Comparison of ENCODE assay signal across 30 cellular contexts in genomic region chr17:70290770-70291169, GRCh38.
"Had no signal": no experiment of that assay in that cellular context is flagged by ENCODE, and none has a peak within 500 bp of the region (broad histone marks: within the 10 kb centered on the region; RNA-seq: fewer than 3 reads in every experiment).

No MANE protein-coding gene starts in this region.

- H3K36me3 Mint-ChIP-seq: activated naive CD4-positive, alpha-beta T cell treated with anti-CD3 and anti-CD28 coated beads, Interleukin-2, amount 10 ng/mL, durations not matched to agents 7 days and 5 days; activated naive CD4-positive, alpha-beta T cell treated with anti-CD3 and anti-CD28 coated beads, Interleukin-2, amount 50 U/mL, for 72 hours; activated naive CD8-positive, alpha-beta T cell treated with anti-CD3 and anti-CD28 coated beads, Interleukin-2, amount 10 ng/mL, durations not matched to agents 7 days and 5 days had no signal

- H3K9me3 ChIP-seq: esophagus muscularis mucosa, gastroesophageal sphincter had no signal

- H3K4me1 Mint-ChIP-seq: activated CD4-positive, alpha-beta memory T cell treated with anti-CD3 and anti-CD28 coated beads, Interleukin-2, amount 10 ng/mL, durations not matched to agents 7 days and 5 days; activated CD4-positive, alpha-beta T cell treated with anti-CD3 and anti-CD28 coated beads, Interleukin-2, amount 10 ng/mL, durations not matched to agents 7 days and 5 days; activated naive CD4-positive, alpha-beta T cell treated with anti-CD3 and anti-CD28 coated beads, Interleukin-2, amount 10 ng/mL, durations not matched to agents 7 days and 5 days; activated naive CD8-positive, alpha-beta T cell treated with anti-CD3 and anti-CD28 coated beads, Interleukin-2, amount 10 ng/mL, durations not matched to agents 7 days and 5 days; central memory CD8-positive, alpha-beta T cell; endodermal cell had no signal

- H3K27ac ChIP-seq: brain microvascular endothelial cell, coronary artery, dorsolateral prefrontal cortex, esophagus muscularis mucosa, gastroesophageal sphincter had no signal

- H3K27me3 Mint-ChIP-seq: activated CD4-positive, alpha-beta memory T cell treated with anti-CD3 and anti-CD28 coated beads, Interleukin-2, amount 10 ng/mL, durations not matched to agents 7 days and 5 days; activated CD4-positive, alpha-beta T cell treated with anti-CD3 and anti-CD28 coated beads, Interleukin-2, amount 10 ng/mL, durations not matched to agents 7 days and 5 days; activated naive CD4-positive, alpha-beta T cell treated with anti-CD3 and anti-CD28 coated beads, Interleukin-2, amount 10 ng/mL, durations not matched to agents 7 days and 5 days; activated naive CD8-positive, alpha-beta T cell treated with anti-CD3 and anti-CD28 coated beads, Interleukin-2, amount 10 ng/mL, durations not matched to agents 7 days and 5 days; activated T-cell treated with anti-CD3 and anti-CD28 coated beads, Interleukin-2, amount 50 U/mL, for 24 hours; central memory CD8-positive, alpha-beta T cell; dendritic cell treated with granulocyte-macrophage colony-stimulating factor and Interleukin-4, amounts not matched to agents 40 ng/mL and 50 ng/mL, for 4 days had no signal

- H3K4me3 Mint-ChIP-seq: activated CD4-positive, alpha-beta memory T cell treated with anti-CD3 and anti-CD28 coated beads, Interleukin-2, amount 10 ng/mL, durations not matched to agents 7 days and 5 days; activated CD4-positive, alpha-beta T cell treated with anti-CD3 and anti-CD28 coated beads, Interleukin-2, amount 10 ng/mL, durations not matched to agents 7 days and 5 days; activated naive CD4-positive, alpha-beta T cell treated with anti-CD3 and anti-CD28 coated beads, Interleukin-2, amount 10 ng/mL, durations not matched to agents 7 days and 5 days; activated naive CD8-positive, alpha-beta T cell treated with anti-CD3 and anti-CD28 coated beads, Interleukin-2, amount 10 ng/mL, durations not matched to agents 7 days and 5 days; activated T-cell treated with anti-CD3 and anti-CD28 coated beads, Interleukin-2, amount 50 U/mL, for 24 hours; activated T-cell treated with anti-CD3 and anti-CD28 coated beads, Interleukin-2, amount 50 U/mL, for 72 hours; central memory CD8-positive, alpha-beta T cell; dendritic cell treated with granulocyte-macrophage colony-stimulating factor and Interleukin-4, amounts not matched to agents 40 ng/mL and 50 ng/mL, for 4 days; endodermal cell had no signal

- DNase-seq: activated CD4-positive, alpha-beta memory T cell treated with anti-CD3 and anti-CD28 coated beads, Interleukin-2, amount 10 ng/mL, durations not matched to agents 7 days and 5 days; activated CD4-positive, alpha-beta T cell treated with anti-CD3 and anti-CD28 coated beads for 1 hour; activated CD4-positive, alpha-beta T cell treated with anti-CD3 and anti-CD28 coated beads for 4 hours; activated CD4-positive, alpha-beta T cell treated with anti-CD3 and anti-CD28 coated beads, Interleukin-2, amount 10 ng/mL, durations not matched to agents 7 days and 5 days; activated CD4-positive, alpha-beta T cell treated with anti-CD3 and anti-CD28 coated beads, Interleukin-2, amount 50 U/mL, for 4 hours; activated CD4-positive, CD25-positive, alpha-beta regulatory T cell; activated CD8-positive, alpha-beta memory T cell treated with anti-CD3 and anti-CD28 coated beads, Interleukin-2, amount 50 U/mL, for 48 hours; activated gamma-delta T cell; activated naive CD4-positive, alpha-beta T cell; activated naive CD4-positive, alpha-beta T cell treated with anti-CD3 and anti-CD28 coated beads, Interleukin-2, amount 10 ng/mL, durations not matched to agents 7 days and 5 days; activated naive CD8-positive, alpha-beta T cell treated with anti-CD3 and anti-CD28 coated beads, Interleukin-2, amount 10 ng/mL, durations not matched to agents 7 days and 5 days; activated T-cell treated with anti-CD3 and anti-CD28 coated beads for 4 hours; activated T-cell treated with anti-CD3 and anti-CD28 coated beads, Interleukin-2, amount 50 U/mL, for 24 hours; activated T-cell treated with anti-CD3 and anti-CD28 coated beads, Interleukin-2, amount 50 U/mL, for 72 hours; amniotic stem cell; anterior cingulate cortex; brain microvascular endothelial cell; dorsolateral prefrontal cortex; effector memory CD4-positive, alpha-beta T cell; endodermal cell; erythroblast; foreskin melanocyte; heart right ventricle; T-helper 2 cell had no signal

- H3K4me3 ChIP-seq: coronary artery, dorsolateral prefrontal cortex, esophagus muscularis mucosa, gastroesophageal sphincter, heart right ventricle had no signal

- H3K27ac Mint-ChIP-seq: activated CD4-positive, alpha-beta memory T cell treated with anti-CD3 and anti-CD28 coated beads, Interleukin-2, amount 10 ng/mL, durations not matched to agents 7 days and 5 days; activated CD4-positive, alpha-beta T cell treated with anti-CD3 and anti-CD28 coated beads, Interleukin-2, amount 10 ng/mL, durations not matched to agents 7 days and 5 days; activated naive CD4-positive, alpha-beta T cell treated with anti-CD3 and anti-CD28 coated beads, Interleukin-2, amount 10 ng/mL, durations not matched to agents 7 days and 5 days; activated naive CD4-positive, alpha-beta T cell treated with anti-CD3 and anti-CD28 coated beads, Interleukin-2, amount 50 U/mL, for 72 hours; activated naive CD8-positive, alpha-beta T cell treated with anti-CD3 and anti-CD28 coated beads, Interleukin-2, amount 10 ng/mL, durations not matched to agents 7 days and 5 days; activated T-cell treated with anti-CD3 and anti-CD28 coated beads, Interleukin-2, amount 50 U/mL, for 24 hours; activated T-cell treated with anti-CD3 and anti-CD28 coated beads, Interleukin-2, amount 50 U/mL, for 72 hours; dendritic cell treated with granulocyte-macrophage colony-stimulating factor and Interleukin-4, amounts not matched to agents 40 ng/mL and 50 ng/mL, for 4 days; endodermal cell had no signal

- ATAC-seq: activated naive CD4-positive, alpha-beta T cell treated with anti-CD3 and anti-CD28 coated beads, Interleukin-2, amount 50 U/mL, for 72 hours; activated T-cell treated with anti-CD3 and anti-CD28 coated beads, Interleukin-2, amount 50 U/mL, for 72 hours; gastroesophageal sphincter had no signal

- H3K4me1 ChIP-seq: esophagus muscularis mucosa, gastroesophageal sphincter had no signal

- H3K36me3 ChIP-seq: brain microvascular endothelial cell, esophagus muscularis mucosa, gastroesophageal sphincter, heart right ventricle had no signal

- H3K27me3 ChIP-seq: brain microvascular endothelial cell, dorsolateral prefrontal cortex, esophagus muscularis mucosa, gastroesophageal sphincter, heart right ventricle had no signal

- H3K9me3 Mint-ChIP-seq: central memory CD8-positive, alpha-beta T cell had no signal
